18 cellular contexts compared by ENCODE assay signal in genomic region chr9:138052322-138052615, GRCh38.
"Had no signal": no experiment of that assay in that cellular context is flagged by ENCODE, and none has a peak within 500 bp of the region (broad histone marks: within the 10 kb centered on the region; RNA-seq: fewer than 3 reads in every experiment).

No MANE protein-coding gene starts in this region.

- ATAC-seq: activated naive CD8-positive, alpha-beta T cell treated with anti-CD3 and anti-CD28 coated beads, Interleukin-2, amount 50 U/mL, for 24 hours; lower lobe of right lung; psoas muscle; stimulated activated memory B cell treated with anti-CD40 and anti-IgM and Interleukin-4, amounts not matched to agents 10 μg/mL and 1 μg/mL and 100 μg/mL, for 72 hours; T-cell had no signal

- DNase-seq: activated CD4-positive, CD25-positive, alpha-beta regulatory T cell treated with anti-CD3 and anti-CD28 coated beads, Interleukin-2, amount 50 U/mL, for 72 hours; activated naive CD4-positive, alpha-beta T cell; activated naive CD8-positive, alpha-beta T cell treated with anti-CD3 and anti-CD28 coated beads, Interleukin-2, amount 50 U/mL, for 24 hours; dermis blood vessel endothelial cell; immature natural killer cell; lower lobe of right lung; psoas muscle; stimulated activated CD4-positive, alpha-beta T cell treated with anti-CD3 and anti-CD28 coated beads, Interleukin-12 subunit alpha, Interleukin-12 subunit beta, amount 100 ng/mL, for 4 hours; T-cell; T1000 had no signal

- H3K36me3 ChIP-seq: ascending aorta, breast epithelium, lower lobe of right lung, sigmoid colon, tibial artery, vagina had no signal

- H3K27ac ChIP-seq: ascending aorta, breast epithelium, epithelial cell of prostate, lower lobe of right lung, psoas muscle, sigmoid colon, tibial artery, vagina had no signal

- H3K27me3 ChIP-seq: ascending aorta, vagina had no signal

- H3K4me3 Mint-ChIP-seq: activated naive CD8-positive, alpha-beta T cell treated with anti-CD3 and anti-CD28 coated beads, Interleukin-2, amount 50 U/mL, for 24 hours; immature natural killer cell; nephron; stimulated activated memory B cell treated with anti-CD40 and anti-IgM and Interleukin-4, amounts not matched to agents 10 μg/mL and 1 μg/mL and 100 μg/mL, for 72 hours; T-cell had no signal

- H3K4me1 Mint-ChIP-seq: activated naive CD8-positive, alpha-beta T cell treated with anti-CD3 and anti-CD28 coated beads, Interleukin-2, amount 50 U/mL, for 24 hours; immature natural killer cell; stimulated activated memory B cell treated with anti-CD40 and anti-IgM and Interleukin-4, amounts not matched to agents 10 μg/mL and 1 μg/mL and 100 μg/mL, for 72 hours; T-cell had no signal

- H3K9me3 Mint-ChIP-seq: activated naive CD8-positive, alpha-beta T cell treated with anti-CD3 and anti-CD28 coated beads, Interleukin-2, amount 50 U/mL, for 24 hours; immature natural killer cell; nephron; stimulated activated memory B cell treated with anti-CD40 and anti-IgM and Interleukin-4, amounts not matched to agents 10 μg/mL and 1 μg/mL and 100 μg/mL, for 72 hours; T-cell had no signal

- H3K4me3 ChIP-seq: ascending aorta, breast epithelium, lower lobe of right lung, psoas muscle, sigmoid colon, tibial artery, vagina had no signal

- H3K4me1 ChIP-seq: ascending aorta, breast epithelium, lower lobe of right lung, psoas muscle, sigmoid colon, tibial artery, vagina had no signal

- H3K36me3 Mint-ChIP-seq: immature natural killer cell; stimulated activated memory B cell treated with anti-CD40 and anti-IgM and Interleukin-4, amounts not matched to agents 10 μg/mL and 1 μg/mL and 100 μg/mL, for 72 hours; T-cell had no signal

- H3K27ac Mint-ChIP-seq: activated naive CD8-positive, alpha-beta T cell treated with anti-CD3 and anti-CD28 coated beads, Interleukin-2, amount 50 U/mL, for 24 hours; immature natural killer cell; stimulated activated memory B cell treated with anti-CD40 and anti-IgM and Interleukin-4, amounts not matched to agents 10 μg/mL and 1 μg/mL and 100 μg/mL, for 72 hours; T-cell had no signal

- H3K9me3 ChIP-seq: ascending aorta, breast epithelium, lower lobe of right lung, psoas muscle, sigmoid colon, tibial artery, vagina had no signal
